ENCODE assay signal across 8 cellular contexts in the genomic region with DNA sequence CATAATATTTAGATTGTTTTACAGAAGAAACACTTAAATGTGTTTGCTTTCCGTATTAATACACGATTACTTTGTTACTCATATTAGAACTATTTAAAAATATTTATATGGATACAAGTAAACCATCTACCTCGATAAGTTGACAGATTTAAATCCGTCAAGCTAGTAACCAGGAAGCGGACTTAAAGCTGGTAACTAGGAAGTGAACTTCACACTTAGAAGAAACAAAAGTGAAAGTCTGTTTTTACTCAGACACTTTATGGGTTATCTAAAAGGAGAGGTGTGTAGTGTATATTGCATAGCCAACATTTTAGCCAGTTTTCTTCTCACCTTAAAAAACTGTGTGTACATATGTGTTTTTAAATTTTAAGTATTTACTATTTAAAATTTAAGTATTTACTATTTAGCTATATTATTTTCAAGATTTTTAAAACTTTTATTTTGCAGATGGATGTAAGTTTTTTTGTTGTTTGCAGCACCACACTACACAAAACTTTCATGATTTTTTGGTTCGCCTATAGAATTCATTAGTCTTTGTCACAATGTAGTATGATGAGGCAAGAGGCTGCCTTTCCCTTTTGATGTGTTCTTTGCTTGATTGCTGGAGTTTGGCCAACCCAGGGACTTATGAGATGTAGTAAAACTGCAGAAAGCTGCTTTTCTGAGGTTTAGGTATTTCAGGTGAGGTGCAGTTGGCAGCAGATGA. TPM values are rescaled to one million over a fixed set of nuclear protein-coding genes. Genes with fewer than 3 reads are reported as not detected.
DNase-seq lines count a peak whose midpoint lies in the region; ATAC-seq and TF ChIP-seq lines count a peak whose summit lies in the region.

No MANE protein-coding gene starts in this region.

- H3K36me3 ChIP-seq in OCI-LY3 (replicated peaks; ENCODE audit: low read depth, low read length): no peaks in the 10 kb centered on the region

- H3K79me2 ChIP-seq in OCI-LY3 (ENCODE audit: low read length): peaks cover 69% of the 10 kb centered on the region

- intact Hi-C loops in CD14-positive monocyte (cut with micrococcal nuclease): loop anchor here in 1 of 2 donors (5.0 kb wide), 1 partner anchor 1350 kb away; a partner anchor contains a TSS

- peak; percentile 60 for ATAC-seq in GM18868 (IDR thresholded peaks at IDR 0.05; ENCODE audit: unreplicated experiment)
- ATAC-seq in HG03045 (IDR thresholded peaks at IDR 0.05; ENCODE audit: unreplicated experiment): peak; percentile 42
- ATAC-seq in natural killer cell treated with Interleukin-12 subunit alpha and Interleukin-12 subunit beta and Interleukin-15 and Interleukin-18, amount 100 ng/mL, for 72 hours: peak; percentile 31 to 61

- H3K4me2 ChIP-seq in OCI-LY3 (ENCODE audit: low read length): peak overlapping the region; percentile 85

- H3K27me3 ChIP-seq in OCI-LY3 (ENCODE audit: low read depth, low read length): peaks cover 3% of the 10 kb centered on the region; the same call in 1 of the 2 replicates

- H3K9me3 Mint-ChIP-seq in CD14-positive monocyte: no peaks in the 10 kb centered on the region
- no peaks in the 10 kb centered on the region for H3K9me3 Mint-ChIP-seq in natural killer cell treated with Interleukin-12 subunit alpha and Interleukin-12 subunit beta and Interleukin-15 and Interleukin-18, amount 100 ng/mL, for 72 hours

- peaks cover 8% of the 10 kb centered on the region; the same call in 1 of the 2 replicates for H4K20me1 ChIP-seq in OCI-LY3 (ENCODE audit: insufficient read depth, low read length)

- H3K4me1 ChIP-seq in OCI-LY3 (ENCODE audit: low read length): peaks cover 13% of the 10 kb centered on the region

- no peaks in the 10 kb centered on the region for H3K36me3 Mint-ChIP-seq in CD14-positive monocyte
- H3K36me3 Mint-ChIP-seq in natural killer cell treated with Interleukin-12 subunit alpha and Interleukin-12 subunit beta and Interleukin-15 and Interleukin-18, amount 100 ng/mL, for 72 hours: no peaks in the 10 kb centered on the region

- no peaks in the 10 kb centered on the region for H3K9me3 ChIP-seq in OCI-LY3 (ENCODE audit: insufficient read depth, low read length)

- 0 out of 2 replicates have a peak overlapping the region, but pooled peaks have one; percentile 24 for H3K27ac ChIP-seq in OCI-LY3 (ENCODE audit: low read length)

- H2AFZ ChIP-seq in OCI-LY3 (ENCODE audit: low read depth, low read length): no peak overlapping the region

- DNase-seq in CD14-positive monocyte (ENCODE audit: low spot score): no peak
- DNase-seq in dermis blood vessel endothelial cell: peak; percentile 75
- peak; percentile 68 for DNase-seq in natural killer cell treated with Interleukin-12 subunit alpha and Interleukin-12 subunit beta and Interleukin-15 and Interleukin-18, amount 100 ng/mL, for 72 hours (ENCODE audit: low spot score)
- DNase-seq in SHP77 treated with DMSO at 0.1 percent for 48 hours (lab: John Stamatoyannopoulos, UW): no peak
- no peak for DNase-seq in NK-92 treated with Interleukin-12 subunit alpha and Interleukin-12 subunit beta, amount 100 ng/mL, for 24 hours (lab: John Stamatoyannopoulos, UW)

- peak overlapping the region; percentile 80 for H3K4me3 ChIP-seq in OCI-LY3 (ENCODE audit: low read length)

- peak overlapping the region; percentile 86 to 95 for H3K4me3 Mint-ChIP-seq in CD14-positive monocyte
- H3K4me3 Mint-ChIP-seq in natural killer cell treated with Interleukin-12 subunit alpha and Interleukin-12 subunit beta and Interleukin-15 and Interleukin-18, amount 100 ng/mL, for 72 hours: peak overlapping the region; percentile 98

- H3K9ac ChIP-seq in OCI-LY3 (ENCODE audit: low read length): peak overlapping the region; percentile 58

- H3K4me1 Mint-ChIP-seq in CD14-positive monocyte: peaks cover 49% of the 10 kb centered on the region
- peaks cover 36 to 50% of the 10 kb centered on the region in 2 donors for H3K4me1 Mint-ChIP-seq in natural killer cell treated with Interleukin-12 subunit alpha and Interleukin-12 subunit beta and Interleukin-15 and Interleukin-18, amount 100 ng/mL, for 72 hours (ENCODE audit: low read depth in 2 of 2)

- peak overlapping the region in 6 of 7 donors; percentile 27 to 81 (median 59) for H3K27ac Mint-ChIP-seq in CD14-positive monocyte
- peak overlapping the region; percentile 86 to 87 for H3K27ac Mint-ChIP-seq in natural killer cell treated with Interleukin-12 subunit alpha and Interleukin-12 subunit beta and Interleukin-15 and Interleukin-18, amount 100 ng/mL, for 72 hours

- no peaks in the 10 kb centered on the region for H3K27me3 Mint-ChIP-seq in CD14-positive monocyte (ENCODE audit: low read depth in 3 of 3)
- peaks cover under 1 to 3% of the 10 kb centered on the region in 2 donors for H3K27me3 Mint-ChIP-seq in natural killer cell treated with Interleukin-12 subunit alpha and Interleukin-12 subunit beta and Interleukin-15 and Interleukin-18, amount 100 ng/mL, for 72 hours

- TF ChIP-seq CTCF in CD14-positive monocyte (IDR thresholded peaks at IDR 0.05) (no peak), OCI-LY3 (IDR thresholded peaks at IDR 0.05; ENCODE audit: low read depth, low read length) (no peak)

RNA-seq across cellular contexts. Expression of a gene that starts 2.7 kb away (rescaled TPM):
- 1 to 10 TPM; 7.2 to 9.6 TPM for polyA plus RNA-seq in CD14-positive monocyte
- total RNA-seq in dermis blood vessel endothelial cell: 71.8 and 97.5 TPM in 2 replicates
- total RNA-seq in natural killer cell treated with Interleukin-12 subunit alpha and Interleukin-12 subunit beta and Interleukin-15 and Interleukin-18, amount 100 ng/mL, for 72 hours: 10 to 100 TPM; 35.6 to 39.7 TPM

Comparison
In these comparisons a context has a peak if more than half of its experiments do, and no peak if none do; other contexts are left out.
1. DNase-seq: peak in dermis blood vessel endothelial cell (single experiment) and natural killer cell treated with Interleukin-12 subunit alpha and Interleukin-12 subunit beta and Interleukin-15 and Interleukin-18, amount 100 ng/mL, for 72 hours (single experiment); none in CD14-positive monocyte (single experiment), SHP77 treated with DMSO at 0.1 percent for 48 hours (single experiment) and NK-92 treated with Interleukin-12 subunit alpha and Interleukin-12 subunit beta, amount 100 ng/mL, for 24 hours (single experiment).
2. Peak in every context shown above with its lines, with median percentiles within 50 percentile points of each other: ATAC-seq.